Comparison of ENCODE assay signal across 1 cellular context in the genomic region with DNA sequence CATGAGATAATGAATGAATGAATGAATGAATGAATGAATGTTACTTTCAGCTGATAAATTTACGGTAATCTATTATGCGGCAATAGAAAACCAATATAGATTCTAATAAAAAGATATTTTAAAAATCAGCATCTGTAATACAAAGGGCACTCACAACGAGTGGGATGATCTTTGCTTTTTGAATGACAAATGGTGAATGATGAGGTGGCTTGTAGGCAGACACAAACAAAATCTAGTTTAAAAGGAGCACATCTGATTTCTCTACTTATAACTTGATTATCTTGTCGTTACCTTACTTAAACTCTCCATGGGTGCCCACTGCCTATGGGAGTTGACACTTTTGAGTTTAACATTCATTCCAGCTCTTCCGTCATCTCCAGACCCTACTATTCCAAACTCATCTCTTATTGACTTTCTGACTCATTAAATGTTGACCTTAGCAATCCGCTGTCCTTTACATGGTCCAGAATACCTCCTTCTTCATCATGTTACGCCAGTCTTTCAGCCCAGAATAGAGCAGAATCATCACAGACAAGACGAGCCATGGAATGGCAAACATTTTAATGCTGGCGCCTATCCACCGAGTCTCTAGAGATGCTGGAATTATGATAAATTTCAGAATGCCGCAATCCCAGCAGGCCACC.
TF ChIP-seq lines count a peak whose summit lies in the region.

No MANE protein-coding gene starts in this region.

TF ChIP-seq in IMR-90, 13 proteins besides CTCF, POLR2A, EP300 and RAD21:
- TF ChIP-seq CEBPB (IDR thresholded peaks at IDR 0.05; ENCODE audit: low read depth, low read length) (no peak), BHLHE40 (IDR thresholded peaks at IDR 0.05; ENCODE audit: low read depth, low read length) (no peak)
